Comparison of ENCODE assay signal across 18 cellular contexts in genomic region chr3:53187430-53187829, GRCh38. TPM values are rescaled to one million over a fixed set of nuclear protein-coding genes. Genes with fewer than 3 reads are reported as not detected.
DNase-seq lines count a peak whose midpoint lies in the region; ATAC-seq and TF ChIP-seq lines count a peak whose summit lies in the region.
"Had no signal": no experiment of that assay in that cellular context is flagged by ENCODE, and none has a peak within 500 bp of the region (broad histone marks: within the 10 kb centered on the region; RNA-seq: fewer than 3 reads in every experiment).

No MANE protein-coding gene starts in this region.

- no peak for ATAC-seq in left lobe of liver
- ATAC-seq in activated naive CD8-positive, alpha-beta T cell treated with anti-CD3 and anti-CD28 coated beads, Interleukin-2, amount 50 U/mL, for 24 hours: no peak

- H3K4me2 ChIP-seq in hepatocyte: no peak overlapping the region

- no peaks in the 10 kb centered on the region for H3K9me3 Mint-ChIP-seq in activated naive CD8-positive, alpha-beta T cell treated with anti-CD3 and anti-CD28 coated beads, Interleukin-2, amount 50 U/mL, for 24 hours
- H3K9me3 Mint-ChIP-seq: CD4-positive, CD25-positive, alpha-beta regulatory T cell had no signal

- H3K9me2 ChIP-seq in hepatocyte (replicated peaks; ENCODE audit: insufficient read depth): no peaks in the 10 kb centered on the region

- H3K27ac ChIP-seq in hepatocyte (peak overlapping the region; percentile 82), thyroid gland (no peak overlapping the region)
- H3K27ac ChIP-seq: GM23248 had no signal

- 81% methylated on average over 4 of the region's 4 CpGs for WGBS in hepatocyte (ENCODE audit: low lambda C conversion rate, missing lambda C conversion rate)
- WGBS in thyroid gland, 2 donors: 91 to 92% methylated on average over 4 of the region's 4 CpGs

- H3K27ac Mint-ChIP-seq in activated naive CD8-positive, alpha-beta T cell treated with anti-CD3 and anti-CD28 coated beads, Interleukin-2, amount 50 U/mL, for 24 hours: no peak overlapping the region
- H3K27ac Mint-ChIP-seq: CD4-positive, CD25-positive, alpha-beta regulatory T cell had no signal

- H3K36me3 Mint-ChIP-seq in activated naive CD8-positive, alpha-beta T cell treated with anti-CD3 and anti-CD28 coated beads, Interleukin-2, amount 50 U/mL, for 24 hours (ENCODE audit: low read depth): peaks cover 10% of the 10 kb centered on the region

- H3K79me2 ChIP-seq in hepatocyte: no peaks in the 10 kb centered on the region

- H3K4me1 ChIP-seq in hepatocyte (ENCODE audit: insufficient read depth) (no peaks in the 10 kb centered on the region), thyroid gland (peaks cover 0 to 7% of the 10 kb centered on the region in 2 donors)

- intact Hi-C loops in head of caudate nucleus (cut with DNase I) (no loop called here), thyroid gland (cut with DNase I) (no loop called here)

- H3K4me1 Mint-ChIP-seq in activated naive CD8-positive, alpha-beta T cell treated with anti-CD3 and anti-CD28 coated beads, Interleukin-2, amount 50 U/mL, for 24 hours: no peaks in the 10 kb centered on the region
- H3K4me1 Mint-ChIP-seq: CD4-positive, CD25-positive, alpha-beta regulatory T cell had no signal

- H3K4me3 ChIP-seq in hepatocyte: no peak overlapping the region
- no peak overlapping the region for H3K4me3 ChIP-seq in thyroid gland (replicated peaks in 1 of 3)
- H3K4me3 ChIP-seq: GM23248, Peyer's patch had no signal

- no peaks in the 10 kb centered on the region for H4K20me1 ChIP-seq in hepatocyte (ENCODE audit: insufficient read depth, poor library complexity, severe bottlenecking)

- no peaks in the 10 kb centered on the region for H3K27me3 Mint-ChIP-seq in activated naive CD8-positive, alpha-beta T cell treated with anti-CD3 and anti-CD28 coated beads, Interleukin-2, amount 50 U/mL, for 24 hours
- H3K27me3 Mint-ChIP-seq: CD4-positive, CD25-positive, alpha-beta regulatory T cell had no signal

- H3K36me3 ChIP-seq in hepatocyte (replicated peaks; ENCODE audit: insufficient read depth, low read depth) (no peaks in the 10 kb centered on the region), thyroid gland (peaks cover 70 to 75% of the 10 kb centered on the region in 2 donors)

- no peaks in the 10 kb centered on the region for H3K27me3 ChIP-seq in hepatocyte
- H3K27me3 ChIP-seq in thyroid gland: no peaks in the 10 kb centered on the region
- H3K27me3 ChIP-seq: Peyer's patch had no signal

- TF ChIP-seq CTCF in hepatocyte (IDR thresholded peaks at IDR 0.05; ENCODE audit: poor library complexity) (no peak), thyroid gland (IDR thresholded peaks at IDR 0.05) (no peak)

- no peak for TF ChIP-seq POLR2A in thyroid gland (IDR thresholded peaks at IDR 0.05)

- H3K9me3 ChIP-seq in hepatocyte (ENCODE audit: low read depth) (no peaks in the 10 kb centered on the region), thyroid gland (no peaks in the 10 kb centered on the region)
- H3K9me3 ChIP-seq: Peyer's patch had no signal

- no peak overlapping the region for H2AFZ ChIP-seq in hepatocyte
- H2AFZ ChIP-seq: GM23248 had no signal

- H3K4me3 Mint-ChIP-seq in activated naive CD8-positive, alpha-beta T cell treated with anti-CD3 and anti-CD28 coated beads, Interleukin-2, amount 50 U/mL, for 24 hours: no peak overlapping the region
- H3K4me3 Mint-ChIP-seq: CD4-positive, CD25-positive, alpha-beta regulatory T cell had no signal

- peak; percentile 53 for DNase-seq in AG08395 (ENCODE audit: low spot score)
- DNase-seq in ELR (ENCODE audit: low read depth): peak; percentile 32
- peak; percentile 85 for DNase-seq in astrocyte of the hippocampus (ENCODE audit: low read depth, low spot score)
- DNase-seq in hepatocyte (ENCODE audit: low spot score): no peak
- DNase-seq in head of caudate nucleus: no peak
- DNase-seq in thyroid gland: no peak
- DNase-seq in left lobe of liver (ENCODE audit: low spot score): no peak
- DNase-seq in activated naive CD8-positive, alpha-beta T cell treated with anti-CD3 and anti-CD28 coated beads, Interleukin-2, amount 50 U/mL, for 24 hours: no peak
- DNase-seq: 8988T; CD4-positive, CD25-positive, alpha-beta regulatory T cell; DMS79; GM23248; KG1; NCI-H1105; NCI-H187 treated with DMSO at 0.1 percent for 48 hours; NCI-H82; SHP77 had no signal

RNA-seq across cellular contexts. Expression of gene PRKCD, which starts 26.4 kb away (rescaled TPM):
- total RNA-seq in hepatocyte (12.3 and 12.8 TPM in 2 replicates), thyroid gland (100 to 1,000 TPM in 1 of 4 donors, 10 to 100 TPM in 3; 32.0 to 154 (median 71.4) TPM), left lobe of liver (4.6 TPM)
- polyA plus RNA-seq in hepatocyte: 18.6 and 23.6 TPM in 2 replicates

RNA-seq across cellular contexts. Expression of gene RFT1, which starts 57.2 kb away (rescaled TPM):
- total RNA-seq in hepatocyte (15.9 and 18.5 TPM in 2 replicates), thyroid gland (10 to 100 TPM; 14.4 to 17.7 (median 16.2) TPM), left lobe of liver (11.8 TPM)
- polyA plus RNA-seq in hepatocyte: 23.1 and 32.0 TPM in 2 replicates

Comparison
In these comparisons a context has a peak if more than half of its experiments do, and no peak if none do; other contexts are left out.
1. DNase-seq: peak in AG08395 (single experiment), ELR (single experiment) and astrocyte of the hippocampus (single experiment); none in hepatocyte (single experiment), head of caudate nucleus (0 of 42), thyroid gland (0 of 2), left lobe of liver (single experiment) and activated naive CD8-positive, alpha-beta T cell treated with anti-CD3 and anti-CD28 coated beads, Interleukin-2, amount 50 U/mL, for 24 hours (single experiment).